In genomic region chr14:22375321-22375930, GRCh38 we compare ENCODE assay signal across 8 cellular contexts.
DNase-seq lines count a peak whose midpoint lies in the region; ATAC-seq and TF ChIP-seq lines count a peak whose summit lies in the region.

No MANE protein-coding gene starts in this region.

- no peak overlapping the region for H3K9ac ChIP-seq in neural progenitor cell

- TF ChIP-seq CTCF in AG10803 (conservative IDR thresholded peaks at IDR 0.05; ENCODE audit: low read length) (peak; percentile 65), GM23338 (conservative IDR thresholded peaks at IDR 0.05; ENCODE audit: low read depth in 2 of 2) (peak; percentile 72 to 79), dorsolateral prefrontal cortex (IDR thresholded peaks at IDR 0.05 in 54 of 56, conservative IDR thresholded peaks at IDR 0.05 in 2 of 56; ENCODE audit: low read depth in 1 of 56, partially characterized antibody in 56 of 56) (peak; percentile 25 to 91 (median 74)), neural progenitor cell (IDR thresholded peaks at IDR 0.05) (peak; percentile 77)

- no peak overlapping the region for H3K27ac Mint-ChIP-seq in GM23338
- no peak overlapping the region for H3K27ac Mint-ChIP-seq in neural progenitor cell
- no peak overlapping the region for H3K27ac Mint-ChIP-seq in activated CD8-positive, alpha-beta T cell treated with anti-CD3 and anti-CD28 coated beads, Interleukin-2, amount 10 ng/mL, durations not matched to agents 7 days and 5 days

- H2AFZ ChIP-seq in GM23338 (no peak overlapping the region), neural progenitor cell (replicated peaks) (no peak overlapping the region)

- H3K79me2 ChIP-seq in GM23338 (replicated peaks; ENCODE audit: insufficient read depth), result no peaks in the 10 kb centered on the region
- H3K79me2 ChIP-seq in neural progenitor cell (ENCODE audit: low read depth), result no peaks in the 10 kb centered on the region

- no peaks in the 10 kb centered on the region for H3K9me3 ChIP-seq in neural progenitor cell (ENCODE audit: low read depth)

- H3K4me1 Mint-ChIP-seq in GM23338 (no peaks in the 10 kb centered on the region; the same call in 2 of the 3 replicates), neural progenitor cell (peaks cover 5% of the 10 kb centered on the region)
- H3K4me1 Mint-ChIP-seq in activated CD8-positive, alpha-beta T cell treated with anti-CD3 and anti-CD28 coated beads, Interleukin-2, amount 10 ng/mL, durations not matched to agents 7 days and 5 days (ENCODE audit: low read depth), result no peaks in the 10 kb centered on the region

- H3K9me3 Mint-ChIP-seq in GM23338 (no peaks in the 10 kb centered on the region), neural progenitor cell (no peaks in the 10 kb centered on the region)
- no peaks in the 10 kb centered on the region for H3K9me3 Mint-ChIP-seq in activated CD8-positive, alpha-beta T cell treated with anti-CD3 and anti-CD28 coated beads, Interleukin-2, amount 10 ng/mL, durations not matched to agents 7 days and 5 days (ENCODE audit: insufficient read depth)

- H3K4me3 ChIP-seq in AG10803 (ENCODE audit: low read length), result no peak overlapping the region
- H3K4me3 ChIP-seq in GM23338, result no peak overlapping the region
- H3K4me3 ChIP-seq in dorsolateral prefrontal cortex, result no peak overlapping the region
- no peak overlapping the region for H3K4me3 ChIP-seq in neural progenitor cell

- H3K9me2 ChIP-seq in GM23338 (ENCODE audit: insufficient read depth), result no peaks in the 10 kb centered on the region

- intact Hi-C loops in dorsolateral prefrontal cortex (cut with DNase I), result no loop called here

- no peaks in the 10 kb centered on the region for H3K27me3 ChIP-seq in GM23338 (ENCODE audit: insufficient read depth)
- peaks cover 0 to 12% (median 0%) of the 10 kb centered on the region in 45 donors for H3K27me3 ChIP-seq in dorsolateral prefrontal cortex
- H3K27me3 ChIP-seq in neural progenitor cell, result no peaks in the 10 kb centered on the region

- ATAC-seq in GM23338, result 0 out of 3 replicates have a peak, but pooled peaks have one; percentile 36
- ATAC-seq in activated CD8-positive, alpha-beta T cell treated with anti-CD3 and anti-CD28 coated beads, Interleukin-2, amount 10 ng/mL, durations not matched to agents 7 days and 5 days, result no peak

- H3K27me3 Mint-ChIP-seq in GM23338 (ENCODE audit: insufficient read depth, low read depth, poor library complexity) (no peaks in the 10 kb centered on the region), neural progenitor cell (ENCODE audit: insufficient read depth, low read depth) (peaks cover 6% of the 10 kb centered on the region)
- no peaks in the 10 kb centered on the region for H3K27me3 Mint-ChIP-seq in activated CD8-positive, alpha-beta T cell treated with anti-CD3 and anti-CD28 coated beads, Interleukin-2, amount 10 ng/mL, durations not matched to agents 7 days and 5 days (ENCODE audit: low read depth)

- H3K27ac ChIP-seq in GM23338 (ENCODE audit: low read depth) (no peak overlapping the region), dorsolateral prefrontal cortex (no peak overlapping the region), neural progenitor cell (no peak overlapping the region)

- H3K4me2 ChIP-seq in GM23338 (no peak overlapping the region), neural progenitor cell (no peak overlapping the region)

- H3K4me3 Mint-ChIP-seq in GM23338 (no peak overlapping the region), neural progenitor cell (no peak overlapping the region)
- H3K4me3 Mint-ChIP-seq in activated CD8-positive, alpha-beta T cell treated with anti-CD3 and anti-CD28 coated beads, Interleukin-2, amount 10 ng/mL, durations not matched to agents 7 days and 5 days, result no peak overlapping the region

- H4K20me1 ChIP-seq in GM23338 (replicated peaks; ENCODE audit: insufficient read depth) (no peaks in the 10 kb centered on the region), neural progenitor cell (ENCODE audit: low read depth) (no peaks in the 10 kb centered on the region)

- H3K4me1 ChIP-seq in GM23338 (ENCODE audit: insufficient read depth) (no peaks in the 10 kb centered on the region), neural progenitor cell (no peaks in the 10 kb centered on the region)

- H3K36me3 Mint-ChIP-seq in GM23338 (ENCODE audit: low read depth) (no peaks in the 10 kb centered on the region), neural progenitor cell (no peaks in the 10 kb centered on the region)
- H3K36me3 Mint-ChIP-seq in activated CD8-positive, alpha-beta T cell treated with anti-CD3 and anti-CD28 coated beads, Interleukin-2, amount 10 ng/mL, durations not matched to agents 7 days and 5 days (ENCODE audit: low read depth), result no peaks in the 10 kb centered on the region

- DNase-seq in AG10803 (ENCODE audit: low read depth) (peak; percentile 38), GM23338 (ENCODE audit: low spot score) (peak; percentile 77), NCI-H774 (lab: John Stamatoyannopoulos, UW) (peak; percentile 66), dorsolateral prefrontal cortex (no peak), neural progenitor cell (ENCODE audit: low spot score) (peak; percentile 67), NK-92 (lab: John Stamatoyannopoulos, UW; ENCODE audit: unreplicated experiment) (no peak)
- DNase-seq in activated effector memory CD4-positive, alpha-beta T cell treated with anti-CD3 and anti-CD28 coated beads, Interleukin-2, amount 50 U/mL, for 16 hours, result no peak
- no peak for DNase-seq in activated CD8-positive, alpha-beta T cell treated with anti-CD3 and anti-CD28 coated beads, Interleukin-2, amount 10 ng/mL, durations not matched to agents 7 days and 5 days

- H3K36me3 ChIP-seq in GM23338 (ENCODE audit: insufficient read depth) (no peaks in the 10 kb centered on the region), neural progenitor cell (no peaks in the 10 kb centered on the region)

- H3F3A ChIP-seq in GM23338 (replicated peaks; ENCODE audit: low read depth) (no peaks in the 10 kb centered on the region), neural progenitor cell (ENCODE audit: low read depth) (no peaks in the 10 kb centered on the region)

- CTCF ChIA-PET in activated CD8-positive, alpha-beta T cell treated with anti-CD3 and anti-CD28 coated beads, Interleukin-2, amount 10 ng/mL, durations not matched to agents 7 days and 5 days (lab: Charles Lee), result no interaction called here

- POLR2A ChIA-PET in activated CD8-positive, alpha-beta T cell treated with anti-CD3 and anti-CD28 coated beads, Interleukin-2, amount 10 ng/mL, durations not matched to agents 7 days and 5 days (lab: Charles Lee), result no interaction called here

TF ChIP-seq in GM23338, 12 proteins besides CTCF, POLR2A, EP300 and RAD21 (continues in another document):
- TF ChIP-seq, protein P1, sequence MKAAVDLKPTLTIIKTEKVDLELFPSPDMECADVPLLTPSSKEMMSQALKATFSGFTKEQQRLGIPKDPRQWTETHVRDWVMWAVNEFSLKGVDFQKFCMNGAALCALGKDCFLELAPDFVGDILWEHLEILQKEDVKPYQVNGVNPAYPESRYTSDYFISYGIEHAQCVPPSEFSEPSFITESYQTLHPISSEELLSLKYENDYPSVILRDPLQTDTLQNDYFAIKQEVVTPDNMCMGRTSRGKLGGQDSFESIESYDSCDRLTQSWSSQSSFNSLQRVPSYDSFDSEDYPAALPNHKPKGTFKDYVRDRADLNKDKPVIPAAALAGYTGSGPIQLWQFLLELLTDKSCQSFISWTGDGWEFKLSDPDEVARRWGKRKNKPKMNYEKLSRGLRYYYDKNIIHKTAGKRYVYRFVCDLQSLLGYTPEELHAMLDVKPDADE (IDR thresholded peaks at IDR 0.05), result no peak
- no peak for TF ChIP-seq JUNB (IDR thresholded peaks at IDR 0.05; ENCODE audit: unreplicated experiment)

Comparison
In these comparisons a context has a peak if more than half of its experiments do, and no peak if none do; other contexts are left out.
1. DNase-seq: peak in AG10803 (single experiment), GM23338 (single experiment), NCI-H774 (single experiment) and neural progenitor cell (single experiment); none in dorsolateral prefrontal cortex (0 of 10), activated effector memory CD4-positive, alpha-beta T cell treated with anti-CD3 and anti-CD28 coated beads, Interleukin-2, amount 50 U/mL, for 16 hours (single experiment), NK-92 (single experiment) and activated CD8-positive, alpha-beta T cell treated with anti-CD3 and anti-CD28 coated beads, Interleukin-2, amount 10 ng/mL, durations not matched to agents 7 days and 5 days (single experiment).
2. Peak in every context shown above with its lines, with median percentiles within 50 percentile points of each other: CTCF ChIP-seq.